In genomic region chr22:26328221-26328620, GRCh38 we compare ENCODE assay signal across 28 cellular contexts.
"Had no signal": no experiment of that assay in that cellular context is flagged by ENCODE, and none has a peak within 500 bp of the region (broad histone marks: within the 10 kb centered on the region; RNA-seq: fewer than 3 reads in every experiment).

No MANE protein-coding gene starts in this region.

- DNase-seq: colonic mucosa; cortex of kidney; dermis blood vessel endothelial cell; dorsolateral prefrontal cortex; effector CD4-positive, alpha-beta T cell; effector CD8-positive, alpha-beta T cell; effector memory CD4-positive, alpha-beta T cell; effector memory CD8-positive, alpha-beta T cell; endodermal cell; erythroblast; esophagus squamous epithelium; foreskin fibroblast; foreskin keratinocyte; foreskin melanocyte; gastrocnemius medialis; glutamatergic neuron; head of caudate nucleus; heart left ventricle; heart right ventricle had no signal

- H3K4me3 ChIP-seq: colonic mucosa, coronary artery, dorsolateral prefrontal cortex, esophagus muscularis mucosa, esophagus squamous epithelium, gastrocnemius medialis, gastroesophageal sphincter, heart left ventricle, heart right ventricle had no signal

- H3K4me1 ChIP-seq: colonic mucosa, esophagus muscularis mucosa, esophagus squamous epithelium, gastroesophageal sphincter, heart left ventricle, heart right ventricle had no signal

- H3K9me3 ChIP-seq: colonic mucosa, esophagus muscularis mucosa, esophagus squamous epithelium, gastrocnemius medialis, gastroesophageal sphincter, heart left ventricle, heart right ventricle had no signal

- FAIRE-seq: colon, endometrium, endothelial cell of umbilical vein, frontal cortex had no signal

- H3K27ac ChIP-seq: colonic mucosa, coronary artery, dorsolateral prefrontal cortex, epithelial cell of prostate, esophagus muscularis mucosa, esophagus squamous epithelium, foreskin keratinocyte, gastrocnemius medialis, gastroesophageal sphincter, heart left ventricle, heart right ventricle had no signal

- H3K27me3 ChIP-seq: colonic mucosa, gastrocnemius medialis had no signal

- ATAC-seq: effector memory CD8-positive, alpha-beta T cell; esophagus mucosa; foreskin keratinocyte; gastrocnemius medialis; gastroesophageal sphincter had no signal

- H3K36me3 ChIP-seq: colonic mucosa, esophagus muscularis mucosa, esophagus squamous epithelium, gastrocnemius medialis, gastroesophageal sphincter, heart left ventricle, heart right ventricle had no signal
